9 cellular contexts compared by ENCODE assay signal in the genomic region with DNA sequence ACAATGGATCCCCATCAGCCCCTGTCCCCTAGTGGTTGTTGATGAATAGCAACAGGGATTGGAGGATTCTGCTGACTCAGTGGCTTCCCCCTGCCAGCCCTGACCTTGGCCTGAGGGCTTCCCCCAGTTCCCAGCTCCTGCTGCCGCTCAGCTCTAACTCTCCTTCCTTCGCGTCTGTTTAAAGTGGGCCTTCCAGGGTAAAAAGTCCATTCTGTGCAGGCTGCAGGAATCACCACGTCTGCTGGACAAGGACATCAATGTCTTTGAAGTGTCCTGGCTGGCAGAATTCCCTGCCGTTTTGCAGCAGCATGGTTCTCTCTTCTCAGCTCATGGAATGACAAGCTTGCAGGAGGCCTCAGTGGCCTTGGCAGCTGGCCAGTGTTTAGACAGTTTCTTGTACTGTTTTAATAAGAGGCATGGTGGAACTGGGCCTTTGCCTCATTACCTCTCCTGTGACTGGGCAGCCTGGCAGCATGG.
DNase-seq lines count a peak whose midpoint lies in the region; TF ChIP-seq lines count a peak whose summit lies in the region.
"Had no signal": no experiment of that assay in that cellular context is flagged by ENCODE, and none has a peak within 500 bp of the region (broad histone marks: within the 10 kb centered on the region; RNA-seq: fewer than 3 reads in every experiment).

No MANE protein-coding gene starts in this region.

- H3K9ac ChIP-seq in liver (ENCODE audit: low read depth in 1 of 2, low read length in 2 of 2): no peak overlapping the region

- no peaks in the 10 kb centered on the region for H3K4me1 ChIP-seq in liver (ENCODE audit: control insufficient read depth in 4 of 4, insufficient read depth in 4 of 4, low read length in 3 of 4)

- H3K36me3 ChIP-seq in BJ (ENCODE audit: control insufficient read depth, insufficient read depth, low read length): no peaks in the 10 kb centered on the region
- H3K36me3 ChIP-seq in liver (ENCODE audit: control insufficient read depth in 4 of 4, insufficient read depth in 3 of 4, low read depth in 1 of 4, low read length in 3 of 4): no peaks in the 10 kb centered on the region

- TF ChIP-seq CTCF in BJ (IDR thresholded peaks at IDR 0.05; ENCODE audit: insufficient read depth, low read depth, low read length) (peak; percentile 60), liver (IDR thresholded peaks at IDR 0.05; ENCODE audit: low read depth, low read length, missing input control) (peak; percentile 5)

- 68% methylated on average over 5 of the region's 5 CpGs for WGBS in liver

- DNase-seq in BJ (ENCODE audit: low read depth) (no peak), HT1080 (ENCODE audit: low read depth) (peak; percentile 15), T47D (ENCODE audit: low read depth in 1 of 2, low spot score in 1 of 2) (peak; percentile 14 to 41), HPDE6-E6E7 (ENCODE audit: extremely low spot score) (no peak), A172 (ENCODE audit: low spot score) (no peak), NCI-H2081 treated with DMSO at 0.1 percent for 48 hours (lab: John Stamatoyannopoulos, UW) (no peak), CD1c-positive myeloid dendritic cell (ENCODE audit: extremely low spot score) (no peak)
- DNase-seq: activated gamma-delta T cell treated with Interleukin-2 at 50 U/mL for 16 hours had no signal

- no peak overlapping the region for H3K27ac ChIP-seq in liver (ENCODE audit: low read depth in 1 of 2, low read length in 2 of 2)

- in situ Hi-C loops in T47D (cut with HindIII; ENCODE audit: low pct_unique_long_range_greater_than_20kb, low sequenced_read_pairs): no loop called here

- CTCF ChIA-PET in BJ (lab: Yijun Ruan, JAX): interaction anchor here (1.0 to 2.1 kb wide), 9 partner anchors 9 to 206 kb away, joined by 3 to 9 read pairs (median 4); no protein-coding TSS in a partner anchor

- H3K4me3 ChIP-seq in BJ (ENCODE audit: low read depth, low read length) (no peak overlapping the region), liver (ENCODE audit: low read depth in 1 of 3, low read length in 3 of 3) (no peak overlapping the region)

- POLR2A ChIA-PET in BJ (lab: Charles Lee): interaction anchor here (0.5 to 0.9 kb wide), 2 partner anchors 9 to 187 kb away, joined by 3 to 4 read pairs; no protein-coding TSS in a partner anchor

- TF ChIP-seq RAD21 in liver (IDR thresholded peaks at IDR 0.05): no peak

- H3K9me3 ChIP-seq in liver (ENCODE audit: control insufficient read depth in 4 of 4, low read length in 3 of 4): no peaks in the 10 kb centered on the region

- H3K27me3 ChIP-seq in BJ (ENCODE audit: control insufficient read depth, insufficient read depth, low read length): no peaks in the 10 kb centered on the region; the same call in 1 of the 2 replicates
- no peaks in the 10 kb centered on the region for H3K27me3 ChIP-seq in liver (ENCODE audit: control insufficient read depth in 4 of 4, insufficient read depth in 4 of 4, low read length in 3 of 4)

TF ChIP-seq in liver, 16 proteins besides CTCF, POLR2A, EP300 and RAD21:
- TF ChIP-seq, protein P1, sequence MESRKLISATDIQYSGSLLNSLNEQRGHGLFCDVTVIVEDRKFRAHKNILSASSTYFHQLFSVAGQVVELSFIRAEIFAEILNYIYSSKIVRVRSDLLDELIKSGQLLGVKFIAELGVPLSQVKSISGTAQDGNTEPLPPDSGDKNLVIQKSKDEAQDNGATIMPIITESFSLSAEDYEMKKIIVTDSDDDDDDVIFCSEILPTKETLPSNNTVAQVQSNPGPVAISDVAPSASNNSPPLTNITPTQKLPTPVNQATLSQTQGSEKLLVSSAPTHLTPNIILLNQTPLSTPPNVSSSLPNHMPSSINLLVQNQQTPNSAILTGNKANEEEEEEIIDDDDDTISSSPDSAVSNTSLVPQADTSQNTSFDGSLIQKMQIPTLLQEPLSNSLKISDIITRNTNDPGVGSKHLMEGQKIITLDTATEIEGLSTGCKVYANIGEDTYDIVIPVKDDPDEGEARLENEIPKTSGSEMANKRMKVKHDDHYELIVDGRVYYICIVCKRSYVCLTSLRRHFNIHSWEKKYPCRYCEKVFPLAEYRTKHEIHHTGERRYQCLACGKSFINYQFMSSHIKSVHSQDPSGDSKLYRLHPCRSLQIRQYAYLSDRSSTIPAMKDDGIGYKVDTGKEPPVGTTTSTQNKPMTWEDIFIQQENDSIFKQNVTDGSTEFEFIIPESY (IDR thresholded peaks at IDR 0.05): no peak
- no peak for TF ChIP-seq SP1 (IDR thresholded peaks at IDR 0.05)
- TF ChIP-seq, protein P2, sequence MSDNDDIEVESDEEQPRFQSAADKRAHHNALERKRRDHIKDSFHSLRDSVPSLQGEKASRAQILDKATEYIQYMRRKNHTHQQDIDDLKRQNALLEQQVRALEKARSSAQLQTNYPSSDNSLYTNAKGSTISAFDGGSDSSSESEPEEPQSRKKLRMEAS (IDR thresholded peaks at IDR 0.05): no peak
- TF ChIP-seq HNF4A (conservative IDR thresholded peaks at IDR 0.05): no peak
- no peak for TF ChIP-seq RXRA (IDR thresholded peaks at IDR 0.05)
- TF ChIP-seq, protein P3, sequence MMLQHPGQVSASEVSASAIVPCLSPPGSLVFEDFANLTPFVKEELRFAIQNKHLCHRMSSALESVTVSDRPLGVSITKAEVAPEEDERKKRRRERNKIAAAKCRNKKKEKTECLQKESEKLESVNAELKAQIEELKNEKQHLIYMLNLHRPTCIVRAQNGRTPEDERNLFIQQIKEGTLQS (IDR thresholded peaks at IDR 0.05): no peak
- TF ChIP-seq YY1 (IDR thresholded peaks at IDR 0.05): no peak
- no peak for TF ChIP-seq NR2F2 (IDR thresholded peaks at IDR 0.05)
- no peak for TF ChIP-seq FOXA2 (IDR thresholded peaks at IDR 0.05)
- no peak for TF ChIP-seq HNF4G (IDR thresholded peaks at IDR 0.05)

Comparison
In these comparisons a context has a peak if more than half of its experiments do, and no peak if none do; other contexts are left out.
1. DNase-seq: peak in HT1080 (single experiment) and T47D (2 of 2); none in BJ (single experiment), HPDE6-E6E7 (single experiment), A172 (single experiment), NCI-H2081 treated with DMSO at 0.1 percent for 48 hours (single experiment) and CD1c-positive myeloid dendritic cell (single experiment).